ENCODE assay signal across 8 cellular contexts in the genomic region with DNA sequence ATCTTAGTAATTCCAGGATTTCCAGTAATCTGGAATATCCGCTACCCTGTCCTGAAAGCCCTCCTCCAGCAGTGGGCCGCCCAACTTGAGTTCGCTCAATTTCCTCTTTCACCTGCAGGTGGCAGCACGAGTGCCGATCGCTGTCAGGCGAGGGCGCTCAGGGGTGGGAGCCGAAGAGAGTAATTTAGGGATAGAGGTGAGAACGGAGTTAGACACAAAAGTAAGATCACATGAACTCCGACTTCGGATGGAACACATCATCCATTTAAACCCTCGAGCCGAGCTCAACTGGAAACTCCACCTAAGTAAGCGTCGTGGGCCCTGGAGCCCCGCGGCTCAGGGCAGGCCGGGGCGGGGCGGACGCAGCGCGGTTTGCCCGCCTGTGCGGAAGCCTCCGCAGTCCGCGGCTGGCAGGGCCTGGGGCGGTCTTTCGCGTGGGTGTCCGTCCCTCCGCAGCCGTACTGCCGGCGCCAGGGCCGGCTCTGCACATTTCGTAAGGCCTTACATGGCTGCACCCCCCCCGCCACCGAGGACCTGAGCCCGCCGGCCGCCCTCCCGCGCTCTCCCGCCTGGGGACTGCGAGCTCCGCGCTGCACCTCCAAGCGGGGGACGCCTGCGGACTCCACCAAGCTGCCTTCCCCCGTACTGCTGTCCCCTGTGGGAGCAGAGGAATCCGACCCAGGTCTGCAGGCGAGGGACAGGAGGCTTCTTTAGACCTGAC.
A peak's percentile ranks its signal among the peaks of the same experiment; 100 is the strongest.
DNase-seq lines count a peak whose midpoint lies in the region; ATAC-seq, FAIRE-seq and TF ChIP-seq lines count a peak whose summit lies in the region.

No MANE protein-coding gene starts in this region.

- TF ChIP-seq CTCF in fibroblast of the aortic adventitia (IDR thresholded peaks at IDR 0.05; ENCODE audit: insufficient read depth, low read length) (peak; percentile 82), nephron progenitor cell (IDR thresholded peaks at IDR 0.05) (peak; percentile 87)

- peak; percentile 82 for ATAC-seq in GM21737 (IDR thresholded peaks at IDR 0.05; ENCODE audit: unreplicated experiment)
- peak; percentile 91 for ATAC-seq in activated T-helper 17 cell treated with anti-CD3 and anti-CD28 coated beads, Interleukin-2, amount 50 U/mL, for 72 hours (replicated peaks)
- ATAC-seq in stimulated activated naive CD8-positive, alpha-beta T cell treated with anti-CD3 and anti-CD28 coated beads, Interleukin-15, Interleukin-2, amounts not matched to agents 100 U/mL and 50 U/mL, for 24 hours: peak; percentile 87

- H3K4me3 ChIP-seq in fibroblast of the aortic adventitia (ENCODE audit: low read depth, low read length): peak overlapping the region; percentile 59

- H3K4me3 Mint-ChIP-seq in activated T-helper 17 cell treated with anti-CD3 and anti-CD28 coated beads, Interleukin-2, amount 50 U/mL, for 72 hours: peak overlapping the region; percentile 73
- peak overlapping the region; percentile 94 for H3K4me3 Mint-ChIP-seq in nephron progenitor cell

- H3K9me3 Mint-ChIP-seq in activated T-helper 17 cell treated with anti-CD3 and anti-CD28 coated beads, Interleukin-2, amount 50 U/mL, for 72 hours: no peaks in the 10 kb centered on the region
- H3K9me3 Mint-ChIP-seq in nephron progenitor cell: peaks cover 2% of the 10 kb centered on the region

- H3K27ac Mint-ChIP-seq in activated T-helper 17 cell treated with anti-CD3 and anti-CD28 coated beads, Interleukin-2, amount 50 U/mL, for 72 hours: no peak overlapping the region
- H3K27ac Mint-ChIP-seq in nephron progenitor cell: peak overlapping the region; percentile 67

- H3K27me3 Mint-ChIP-seq in activated T-helper 17 cell treated with anti-CD3 and anti-CD28 coated beads, Interleukin-2, amount 50 U/mL, for 72 hours: peaks cover 4% of the 10 kb centered on the region
- peaks cover 21% of the 10 kb centered on the region for H3K27me3 Mint-ChIP-seq in nephron progenitor cell (ENCODE audit: low read depth, poor library complexity)

- in situ Hi-C loops in KBM-7 (cut with MboI; ENCODE audit: low pct_unique_long_range_greater_than_20kb, low sequenced_read_pairs): no loop called here

- H3K36me3 Mint-ChIP-seq in activated T-helper 17 cell treated with anti-CD3 and anti-CD28 coated beads, Interleukin-2, amount 50 U/mL, for 72 hours (ENCODE audit: low read depth): no peaks in the 10 kb centered on the region
- no peaks in the 10 kb centered on the region for H3K36me3 Mint-ChIP-seq in nephron progenitor cell (ENCODE audit: low read depth)

- H3K4me1 Mint-ChIP-seq in activated T-helper 17 cell treated with anti-CD3 and anti-CD28 coated beads, Interleukin-2, amount 50 U/mL, for 72 hours: no peaks in the 10 kb centered on the region
- no peaks in the 10 kb centered on the region for H3K4me1 Mint-ChIP-seq in nephron progenitor cell

- DNase-seq in DMS79 (lab: John Stamatoyannopoulos, UW) (peak; percentile 55), KBM-7 (peak; percentile 87), RCC 7860 (ENCODE audit: low spot score) (peak; percentile 42), fibroblast of the aortic adventitia (ENCODE audit: low read depth) (peak; percentile 85), nephron progenitor cell (peak; percentile 92)
- peak; percentile 86 for DNase-seq in stimulated activated naive CD8-positive, alpha-beta T cell treated with anti-CD3 and anti-CD28 coated beads, Interleukin-15, Interleukin-2, amounts not matched to agents 100 U/mL and 50 U/mL, for 24 hours

- FAIRE-seq in RCC 7860 (lab: Jason Lieb, UNC): peak; percentile 55

Comparison
In these comparisons a context has a peak if more than half of its experiments do, and no peak if none do; other contexts are left out.
1. Peak in every context shown above with its lines: DNase-seq, ATAC-seq and H3K4me3 ChIP-seq.
2. DNase-seq: peak in every context shown above with its lines; median percentile 92 in nephron progenitor cell; 87 in KBM-7; 86 in stimulated activated naive CD8-positive, alpha-beta T cell treated with anti-CD3 and anti-CD28 coated beads, Interleukin-15, Interleukin-2, amounts not matched to agents 100 U/mL and 50 U/mL, for 24 hours; 85 in fibroblast of the aortic adventitia; 55 in DMS79; 42 in RCC 7860.